Comparison of ENCODE assay signal across 23 cellular contexts in genomic region chr6:123629234-123629941, GRCh38. TPM values are rescaled to one million over a fixed set of nuclear protein-coding genes. Genes with fewer than 3 reads are reported as not detected.
"Had no signal": no experiment of that assay in that cellular context is flagged by ENCODE, and none has a peak within 500 bp of the region (broad histone marks: within the 10 kb centered on the region; RNA-seq: fewer than 3 reads in every experiment).

No MANE protein-coding gene starts in this region.

- H3K9me3 ChIP-seq: neutrophil, pancreas, tibial artery had no signal

- H3K27me3 ChIP-seq: brain microvascular endothelial cell, foreskin keratinocyte, neutrophil, pancreas, tibial artery had no signal

- DNase-seq: activated CD4-positive, alpha-beta T cell treated with anti-CD3 and anti-CD28 coated beads for 1 hour; activated CD8-positive, alpha-beta memory T cell treated with anti-CD3 and anti-CD28 coated beads for 24 hours; activated effector memory CD4-positive, alpha-beta T cell treated with anti-CD3 and anti-CD28 coated beads, Interleukin-2, amount 50 U/mL, for 16 hours; activated naive CD4-positive, alpha-beta T cell treated with anti-CD3 and anti-CD28 coated beads, Interleukin-2, amount 50 U/mL, for 16 hours; activated T-cell treated with anti-CD3 and anti-CD28 coated beads, Interleukin-2, amount 50 U/mL, for 72 hours; aorta; brain microvascular endothelial cell; foreskin keratinocyte; glutamatergic neuron; mesendoderm; naive thymus-derived CD4-positive, alpha-beta T cell; pancreas; stimulated activated CD4-positive, alpha-beta T cell treated with anti-CD3 and anti-CD28 coated beads, Interleukin-2, amount 100 ng/mL, for 24 hours; stimulated activated naive CD8-positive, alpha-beta T cell treated with anti-CD3 and anti-CD28 coated beads, Interleukin-15, Interleukin-2, amounts not matched to agents 100 U/mL and 50 U/mL, for 24 hours; substantia nigra; T-helper 1 cell; T-helper 9 cell; tibial artery had no signal

- H3K36me3 ChIP-seq: brain microvascular endothelial cell, neutrophil, pancreas, tibial artery had no signal

- H3K4me1 ChIP-seq: foreskin keratinocyte, pancreas had no signal

- ATAC-seq: activated T-cell treated with anti-CD3 and anti-CD28 coated beads, Interleukin-2, amount 50 U/mL, for 72 hours; foreskin keratinocyte; naive thymus-derived CD4-positive, alpha-beta T cell; pancreas; stimulated activated naive CD8-positive, alpha-beta T cell treated with anti-CD3 and anti-CD28 coated beads, Interleukin-15, Interleukin-2, amounts not matched to agents 100 U/mL and 50 U/mL, for 24 hours had no signal

- H3K4me3 ChIP-seq: coronary artery, pancreas, tibial artery had no signal

RNA-seq across cellular contexts. Expression of gene TRDN, which starts 7.4 kb away (rescaled TPM):
- total RNA-seq: activated T-cell treated with anti-CD3 and anti-CD28 coated beads, Interleukin-2, amount 50 U/mL, for 72 hours; epithelial cell of proximal tubule; fibroblast of lung; foreskin keratinocyte; kidney epithelial cell; naive thymus-derived CD4-positive, alpha-beta T cell had no signal
